Comparison of ENCODE assay signal across 8 cellular contexts in genomic region chr10:99435986-99436633, GRCh38. TPM values are rescaled to one million over a fixed set of nuclear protein-coding genes. Genes with fewer than 3 reads are reported as not detected.
A peak's percentile ranks its signal among the peaks of the same experiment; 100 is the strongest.
DNase-seq lines count a peak whose midpoint lies in the region; ATAC-seq and TF ChIP-seq lines count a peak whose summit lies in the region.

No MANE protein-coding gene starts in this region.

- POLR2A ChIA-PET in CD8-positive, alpha-beta T cell (lab: Charles Lee) = interaction anchor here (1.2 kb wide), 1 partner anchor 184 kb away, joined by 4 read pairs; the partner anchor contains the start of gene SLC25A28
- POLR2A ChIA-PET in activated CD4-positive, alpha-beta memory T cell treated with anti-CD3 and anti-CD28 coated beads for 36 hours (lab: Charles Lee) = interaction anchor here (0.8 kb wide), 1 partner anchor 184 kb away, joined by 4 read pairs; the partner anchor contains the start of gene SLC25A28

- no peak overlapping the region for H3K27ac ChIP-seq in CD8-positive, alpha-beta T cell (ENCODE audit: low read depth, low read length)
- no peak overlapping the region for H3K27ac ChIP-seq in upper lobe of right lung

- DNase-seq in CD8-positive, alpha-beta T cell = no peak
- DNase-seq in NCI-H2227 (lab: John Stamatoyannopoulos, UW; ENCODE audit: unreplicated experiment) = peak; percentile 59
- DNase-seq in astrocyte of the hippocampus (ENCODE audit: low read depth, low spot score) = peak; percentile 61
- no peak for DNase-seq in left lobe of liver (ENCODE audit: low spot score)
- no peak for DNase-seq in upper lobe of right lung
- no peak for DNase-seq in activated T-cell treated with anti-CD3 and anti-CD28 coated beads, Interleukin-2, amount 50 U/mL, for 72 hours
- DNase-seq in activated CD4-positive, alpha-beta memory T cell treated with anti-CD3 and anti-CD28 coated beads for 36 hours = no peak

- ATAC-seq in CD8-positive, alpha-beta T cell = peak; percentile 62
- ATAC-seq in GM21825 (IDR thresholded peaks at IDR 0.05; ENCODE audit: unreplicated experiment) = peak; percentile 49
- ATAC-seq in left lobe of liver = peak; percentile 53
- peak; percentile 65 for ATAC-seq in upper lobe of right lung
- ATAC-seq in activated T-cell treated with anti-CD3 and anti-CD28 coated beads, Interleukin-2, amount 50 U/mL, for 72 hours (replicated peaks in 1 of 2) = no peak

- CTCF ChIA-PET in CD8-positive, alpha-beta T cell (lab: Charles Lee) = interaction anchor here (0.7 to 3.1 kb wide), 16 partner anchors 8 to 296 kb away, joined by 3 to 25 read pairs (median 4); partner anchors contain the start of genes COX15 and CUTC
- CTCF ChIA-PET in activated CD4-positive, alpha-beta memory T cell treated with anti-CD3 and anti-CD28 coated beads for 36 hours (lab: Charles Lee) = interaction anchor here (0.7 to 5.6 kb wide), 38 partner anchors 8 to 969 kb away, joined by 3 to 106 read pairs (median 5); partner anchors contain the start of genes COX15, CUTC, ENTPD7 and NKX2-3

- TF ChIP-seq CTCF in CD8-positive, alpha-beta T cell (IDR thresholded peaks at IDR 0.05) = peak; percentile 80
- TF ChIP-seq CTCF in upper lobe of right lung (IDR thresholded peaks at IDR 0.05) = peak; percentile 60

- no peak overlapping the region for H3K4me3 ChIP-seq in CD8-positive, alpha-beta T cell (ENCODE audit: low read depth, low read length)
- H3K4me3 ChIP-seq in upper lobe of right lung = no peak overlapping the region

- no peaks in the 10 kb centered on the region for H3K9me3 Mint-ChIP-seq in CD8-positive, alpha-beta T cell
- H3K9me3 Mint-ChIP-seq in activated T-cell treated with anti-CD3 and anti-CD28 coated beads, Interleukin-2, amount 50 U/mL, for 72 hours = no peaks in the 10 kb centered on the region
- H3K9me3 Mint-ChIP-seq in activated CD4-positive, alpha-beta memory T cell treated with anti-CD3 and anti-CD28 coated beads for 36 hours = no peaks in the 10 kb centered on the region

- H3K27ac Mint-ChIP-seq in CD8-positive, alpha-beta T cell = no peak overlapping the region
- no peak overlapping the region for H3K27ac Mint-ChIP-seq in activated T-cell treated with anti-CD3 and anti-CD28 coated beads, Interleukin-2, amount 50 U/mL, for 72 hours
- H3K27ac Mint-ChIP-seq in activated CD4-positive, alpha-beta memory T cell treated with anti-CD3 and anti-CD28 coated beads for 36 hours = no peak overlapping the region

- peaks cover 10% of the 10 kb centered on the region for H3K4me1 ChIP-seq in CD8-positive, alpha-beta T cell (ENCODE audit: insufficient read depth, low read length)
- peaks cover 7% of the 10 kb centered on the region for H3K4me1 ChIP-seq in upper lobe of right lung

- intact Hi-C loops in CD8-positive, alpha-beta T cell (cut with DNase I, micrococcal nuclease) = loop anchor here (1.0 to 10.0 kb wide), 5 partner anchors 43 to 971 kb away; no protein-coding TSS in a partner anchor
- intact Hi-C loops in upper lobe of right lung (cut with DNase I) = no loop called here
- intact Hi-C loops in activated CD4-positive, alpha-beta memory T cell treated with anti-CD3 and anti-CD28 coated beads for 36 hours (cut with micrococcal nuclease) = loop anchor here (1.0 kb wide), 1 partner anchor 275 kb away; no protein-coding TSS in a partner anchor

- H3K36me3 ChIP-seq in CD8-positive, alpha-beta T cell (ENCODE audit: insufficient read depth, low read length) = no peaks in the 10 kb centered on the region
- H3K36me3 ChIP-seq in upper lobe of right lung = no peaks in the 10 kb centered on the region

- no peaks in the 10 kb centered on the region for H3K27me3 Mint-ChIP-seq in CD8-positive, alpha-beta T cell (ENCODE audit: low read depth)
- no peaks in the 10 kb centered on the region for H3K27me3 Mint-ChIP-seq in activated T-cell treated with anti-CD3 and anti-CD28 coated beads, Interleukin-2, amount 50 U/mL, for 72 hours (ENCODE audit: low read depth)
- H3K27me3 Mint-ChIP-seq in activated CD4-positive, alpha-beta memory T cell treated with anti-CD3 and anti-CD28 coated beads for 36 hours = no peaks in the 10 kb centered on the region

- H3K4me1 Mint-ChIP-seq in CD8-positive, alpha-beta T cell (ENCODE audit: low read depth) = peaks cover 25% of the 10 kb centered on the region
- H3K4me1 Mint-ChIP-seq in activated T-cell treated with anti-CD3 and anti-CD28 coated beads, Interleukin-2, amount 50 U/mL, for 72 hours (ENCODE audit: low read depth) = peaks cover 20% of the 10 kb centered on the region
- peaks cover 18% of the 10 kb centered on the region for H3K4me1 Mint-ChIP-seq in activated CD4-positive, alpha-beta memory T cell treated with anti-CD3 and anti-CD28 coated beads for 36 hours (ENCODE audit: low read depth)

- H3K4me3 Mint-ChIP-seq in CD8-positive, alpha-beta T cell = no peak overlapping the region
- H3K4me3 Mint-ChIP-seq in activated T-cell treated with anti-CD3 and anti-CD28 coated beads, Interleukin-2, amount 50 U/mL, for 72 hours = no peak overlapping the region
- no peak overlapping the region for H3K4me3 Mint-ChIP-seq in activated CD4-positive, alpha-beta memory T cell treated with anti-CD3 and anti-CD28 coated beads for 36 hours

- no peaks in the 10 kb centered on the region for H3K27me3 ChIP-seq in CD8-positive, alpha-beta T cell (ENCODE audit: insufficient read depth, low read length)
- no peaks in the 10 kb centered on the region for H3K27me3 ChIP-seq in upper lobe of right lung

- peaks cover 14% of the 10 kb centered on the region for H3K36me3 Mint-ChIP-seq in CD8-positive, alpha-beta T cell
- peaks cover 3 to 4% of the 10 kb centered on the region in 2 donors for H3K36me3 Mint-ChIP-seq in activated T-cell treated with anti-CD3 and anti-CD28 coated beads, Interleukin-2, amount 50 U/mL, for 72 hours (ENCODE audit: insufficient read depth in 2 of 2)
- H3K36me3 Mint-ChIP-seq in activated CD4-positive, alpha-beta memory T cell treated with anti-CD3 and anti-CD28 coated beads for 36 hours = peaks cover 3% of the 10 kb centered on the region

- H3K9me3 ChIP-seq in CD8-positive, alpha-beta T cell (ENCODE audit: low read length) = no peaks in the 10 kb centered on the region
- no peaks in the 10 kb centered on the region for H3K9me3 ChIP-seq in upper lobe of right lung

RNA-seq across cellular contexts. Expression of gene GOT1, which starts 5.7 kb away (rescaled TPM):
- total RNA-seq in CD8-positive, alpha-beta T cell = 1 to 10 TPM; 7.2 to 8.6 TPM
- total RNA-seq in left lobe of liver = 107 TPM
- 25.0 TPM for total RNA-seq in upper lobe of right lung
- total RNA-seq in activated T-cell treated with anti-CD3 and anti-CD28 coated beads, Interleukin-2, amount 50 U/mL, for 72 hours = 100 to 1,000 TPM; 101 to 103 TPM
- total RNA-seq in activated CD4-positive, alpha-beta memory T cell treated with anti-CD3 and anti-CD28 coated beads for 36 hours = 10 to 100 TPM; 51.6 to 54.9 TPM

Comparison
In these comparisons a context has a peak if more than half of its experiments do, and no peak if none do; other contexts are left out.
1. ATAC-seq: peak in CD8-positive, alpha-beta T cell (single experiment), GM21825 (single experiment), left lobe of liver (single experiment) and upper lobe of right lung (single experiment); none in activated T-cell treated with anti-CD3 and anti-CD28 coated beads, Interleukin-2, amount 50 U/mL, for 72 hours (0 of 2).
2. DNase-seq: peak in NCI-H2227 (single experiment) and astrocyte of the hippocampus (single experiment); none in CD8-positive, alpha-beta T cell (0 of 7), left lobe of liver (single experiment), upper lobe of right lung (single experiment), activated T-cell treated with anti-CD3 and anti-CD28 coated beads, Interleukin-2, amount 50 U/mL, for 72 hours (0 of 2) and activated CD4-positive, alpha-beta memory T cell treated with anti-CD3 and anti-CD28 coated beads for 36 hours (single experiment).